Comparison of ENCODE assay signal across 13 cellular contexts in genomic region chr15:80436511-80437307, GRCh38. TPM values are rescaled to one million over a fixed set of nuclear protein-coding genes. Genes with fewer than 3 reads are reported as not detected.
DNase-seq lines count a peak whose midpoint lies in the region; ATAC-seq and TF ChIP-seq lines count a peak whose summit lies in the region.
"Had no signal": no experiment of that assay in that cellular context is flagged by ENCODE, and none has a peak within 500 bp of the region (broad histone marks: within the 10 kb centered on the region; RNA-seq: fewer than 3 reads in every experiment).

No MANE protein-coding gene starts in this region.

- peaks cover 6% of the 10 kb centered on the region; the same call in 1 of the 2 replicates for H3K9me2 ChIP-seq in GM23338 (ENCODE audit: insufficient read depth)

- ATAC-seq in GM23338: no peak
- ATAC-seq in HG02678 (IDR thresholded peaks at IDR 0.05; ENCODE audit: unreplicated experiment): no peak
- ATAC-seq in GM21825 (IDR thresholded peaks at IDR 0.05; ENCODE audit: unreplicated experiment): no peak
- ATAC-seq: effector memory CD8-positive, alpha-beta T cell had no signal

- H3K4me1 ChIP-seq in GM23338 (ENCODE audit: insufficient read depth): no peaks in the 10 kb centered on the region
- H3K4me1 ChIP-seq in tibial nerve: peaks cover 0 to 4% (median 0%) of the 10 kb centered on the region in 4 donors

- peaks cover 16% of the 10 kb centered on the region for H3K4me1 Mint-ChIP-seq in GM23338
- H3K4me1 Mint-ChIP-seq in activated naive CD4-positive, alpha-beta T cell treated with anti-CD3 and anti-CD28 coated beads, Interleukin-2, amount 10 ng/mL, durations not matched to agents 7 days and 5 days: no peaks in the 10 kb centered on the region

- TF ChIP-seq POLR2A in tibial nerve (IDR thresholded peaks at IDR 0.05): no peak

- H3K4me3 ChIP-seq in GM23338: no peak overlapping the region
- H3K4me3 ChIP-seq in kidney epithelial cell (ENCODE audit: low read depth, low read length): no peak overlapping the region
- H3K4me3 ChIP-seq in tibial nerve: no peak overlapping the region

- TF ChIP-seq EP300 in tibial nerve (IDR thresholded peaks at IDR 0.05): no peak

- no peaks in the 10 kb centered on the region for H3K9me3 ChIP-seq in tibial nerve

- no peak for TF ChIP-seq CTCF in GM23338 (conservative IDR thresholded peaks at IDR 0.05; ENCODE audit: low read depth in 2 of 2)
- TF ChIP-seq CTCF in kidney epithelial cell (IDR thresholded peaks at IDR 0.05; ENCODE audit: insufficient read depth, low read length, poor library complexity, severe bottlenecking): no peak
- TF ChIP-seq CTCF in tibial nerve (IDR thresholded peaks at IDR 0.05): no peak

- H2AFZ ChIP-seq in GM23338: no peak overlapping the region

- no peaks in the 10 kb centered on the region for H3K9me3 Mint-ChIP-seq in GM23338
- H3K9me3 Mint-ChIP-seq in activated naive CD4-positive, alpha-beta T cell treated with anti-CD3 and anti-CD28 coated beads, Interleukin-2, amount 10 ng/mL, durations not matched to agents 7 days and 5 days: no peaks in the 10 kb centered on the region
- H3K9me3 Mint-ChIP-seq: effector memory CD8-positive, alpha-beta T cell; type B pancreatic cell had no signal

- no peaks in the 10 kb centered on the region for H3K27me3 ChIP-seq in GM23338 (ENCODE audit: insufficient read depth)
- H3K27me3 ChIP-seq in kidney epithelial cell (ENCODE audit: control insufficient read depth, insufficient read depth, low read length): no peaks in the 10 kb centered on the region
- H3K27me3 ChIP-seq in tibial nerve: no peaks in the 10 kb centered on the region

- no peak overlapping the region for H3K4me2 ChIP-seq in GM23338

- CTCF ChIA-PET in activated naive CD4-positive, alpha-beta T cell treated with anti-CD3 and anti-CD28 coated beads, Interleukin-2, amount 10 ng/mL, durations not matched to agents 7 days and 5 days (lab: Charles Lee): interaction anchor here (1.0 kb wide), 1 partner anchor 533 kb away, joined by 4 read pairs; no protein-coding TSS in a partner anchor

- H3K27ac ChIP-seq in GM23338 (ENCODE audit: low read depth) (no peak overlapping the region), tibial nerve (no peak overlapping the region)

- peaks cover 9% of the 10 kb centered on the region for H3K27me3 Mint-ChIP-seq in GM23338 (ENCODE audit: insufficient read depth, low read depth, poor library complexity)
- peaks cover 7% of the 10 kb centered on the region for H3K27me3 Mint-ChIP-seq in activated naive CD4-positive, alpha-beta T cell treated with anti-CD3 and anti-CD28 coated beads, Interleukin-2, amount 10 ng/mL, durations not matched to agents 7 days and 5 days
- H3K27me3 Mint-ChIP-seq: type B pancreatic cell had no signal

- no peaks in the 10 kb centered on the region; the same call in 2 of the 3 replicates for H3K36me3 Mint-ChIP-seq in GM23338 (ENCODE audit: low read depth)
- no peaks in the 10 kb centered on the region for H3K36me3 Mint-ChIP-seq in activated naive CD4-positive, alpha-beta T cell treated with anti-CD3 and anti-CD28 coated beads, Interleukin-2, amount 10 ng/mL, durations not matched to agents 7 days and 5 days

- no peak overlapping the region for H3K4me3 Mint-ChIP-seq in GM23338
- no peak overlapping the region for H3K4me3 Mint-ChIP-seq in activated naive CD4-positive, alpha-beta T cell treated with anti-CD3 and anti-CD28 coated beads, Interleukin-2, amount 10 ng/mL, durations not matched to agents 7 days and 5 days
- H3K4me3 Mint-ChIP-seq: effector memory CD8-positive, alpha-beta T cell; type B pancreatic cell had no signal

- DNase-seq in AG08396 (ENCODE audit: low spot score) (peak; percentile 41), GM23338 (ENCODE audit: low spot score) (no peak), SW 1271 (lab: John Stamatoyannopoulos, UW) (peak; percentile 56 to 64), kidney epithelial cell (ENCODE audit: low read depth) (peak; percentile 79), tibial nerve (ENCODE audit: low spot score in 2 of 2) (no peak)
- no peak for DNase-seq in activated naive CD4-positive, alpha-beta T cell treated with anti-CD3 and anti-CD28 coated beads, Interleukin-2, amount 10 ng/mL, durations not matched to agents 7 days and 5 days
- DNase-seq: effector memory CD8-positive, alpha-beta T cell; NCI-H345; stimulated activated CD4-positive, alpha-beta T cell treated with anti-CD3 and anti-CD28 coated beads, Interleukin-4, amount 100 ng/mL, for 24 hours; T-helper 2 cell had no signal

- no peaks in the 10 kb centered on the region; the same call in none of the 2 replicates for H4K20me1 ChIP-seq in GM23338 (replicated peaks; ENCODE audit: insufficient read depth)

- H3K79me2 ChIP-seq in GM23338 (replicated peaks; ENCODE audit: insufficient read depth): no peaks in the 10 kb centered on the region

- H3K36me3 ChIP-seq in GM23338 (ENCODE audit: insufficient read depth): no peaks in the 10 kb centered on the region
- no peaks in the 10 kb centered on the region for H3K36me3 ChIP-seq in kidney epithelial cell (ENCODE audit: control insufficient read depth, insufficient read depth, low read length)
- H3K36me3 ChIP-seq in tibial nerve: no peaks in the 10 kb centered on the region

- WGBS in tibial nerve, 2 donors: 88 to 92% methylated on average over 13 of the region's 13 CpGs

- no peaks in the 10 kb centered on the region for H3F3A ChIP-seq in GM23338 (replicated peaks; ENCODE audit: low read depth)

- peak overlapping the region; percentile 48; the same call in 1 of the 2 replicates for H3K27ac Mint-ChIP-seq in GM23338
- H3K27ac Mint-ChIP-seq in activated naive CD4-positive, alpha-beta T cell treated with anti-CD3 and anti-CD28 coated beads, Interleukin-2, amount 10 ng/mL, durations not matched to agents 7 days and 5 days: no peak overlapping the region
- H3K27ac Mint-ChIP-seq: effector memory CD8-positive, alpha-beta T cell; type B pancreatic cell had no signal

TF ChIP-seq in GM23338, 12 proteins besides CTCF, POLR2A, EP300 and RAD21 (continues in another document):
- TF ChIP-seq ETS1 (IDR thresholded peaks at IDR 0.05) (no peak), JUNB (IDR thresholded peaks at IDR 0.05; ENCODE audit: unreplicated experiment) (no peak)
- TF ChIP-seq, protein P1, sequence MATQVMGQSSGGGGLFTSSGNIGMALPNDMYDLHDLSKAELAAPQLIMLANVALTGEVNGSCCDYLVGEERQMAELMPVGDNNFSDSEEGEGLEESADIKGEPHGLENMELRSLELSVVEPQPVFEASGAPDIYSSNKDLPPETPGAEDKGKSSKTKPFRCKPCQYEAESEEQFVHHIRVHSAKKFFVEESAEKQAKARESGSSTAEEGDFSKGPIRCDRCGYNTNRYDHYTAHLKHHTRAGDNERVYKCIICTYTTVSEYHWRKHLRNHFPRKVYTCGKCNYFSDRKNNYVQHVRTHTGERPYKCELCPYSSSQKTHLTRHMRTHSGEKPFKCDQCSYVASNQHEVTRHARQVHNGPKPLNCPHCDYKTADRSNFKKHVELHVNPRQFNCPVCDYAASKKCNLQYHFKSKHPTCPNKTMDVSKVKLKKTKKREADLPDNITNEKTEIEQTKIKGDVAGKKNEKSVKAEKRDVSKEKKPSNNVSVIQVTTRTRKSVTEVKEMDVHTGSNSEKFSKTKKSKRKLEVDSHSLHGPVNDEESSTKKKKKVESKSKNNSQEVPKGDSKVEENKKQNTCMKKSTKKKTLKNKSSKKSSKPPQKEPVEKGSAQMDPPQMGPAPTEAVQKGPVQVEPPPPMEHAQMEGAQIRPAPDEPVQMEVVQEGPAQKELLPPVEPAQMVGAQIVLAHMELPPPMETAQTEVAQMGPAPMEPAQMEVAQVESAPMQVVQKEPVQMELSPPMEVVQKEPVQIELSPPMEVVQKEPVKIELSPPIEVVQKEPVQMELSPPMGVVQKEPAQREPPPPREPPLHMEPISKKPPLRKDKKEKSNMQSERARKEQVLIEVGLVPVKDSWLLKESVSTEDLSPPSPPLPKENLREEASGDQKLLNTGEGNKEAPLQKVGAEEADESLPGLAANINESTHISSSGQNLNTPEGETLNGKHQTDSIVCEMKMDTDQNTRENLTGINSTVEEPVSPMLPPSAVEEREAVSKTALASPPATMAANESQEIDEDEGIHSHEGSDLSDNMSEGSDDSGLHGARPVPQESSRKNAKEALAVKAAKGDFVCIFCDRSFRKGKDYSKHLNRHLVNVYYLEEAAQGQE (IDR thresholded peaks at IDR 0.05; ENCODE audit: unreplicated experiment): no peak

RNA-seq across cellular contexts. Expression of gene ARNT2, which starts 32.5 kb away (rescaled TPM):
- 11.6 and 12.0 TPM in 2 replicates for total RNA-seq in GM23338 (2014; rRNA removed; shearing (Covaris generic))
- 3.9 and 4.6 TPM in 2 replicates for polyA plus RNA-seq in GM23338 (2016; fragmentation: Nextera tagmentation; extraction: Ambion mirVana)
- total RNA-seq in kidney epithelial cell: 21.6 and 22.9 TPM in 2 replicates
- total RNA-seq in tibial nerve: 1 to 10 TPM; 5.1 to 8.8 (median 6.8) TPM

Comparison
In these comparisons a context has a peak if more than half of its experiments do, and no peak if none do; other contexts are left out.
1. DNase-seq: peak in AG08396 (single experiment), SW 1271 (2 of 2) and kidney epithelial cell (single experiment); none in GM23338 (single experiment), tibial nerve (0 of 2) and activated naive CD4-positive, alpha-beta T cell treated with anti-CD3 and anti-CD28 coated beads, Interleukin-2, amount 10 ng/mL, durations not matched to agents 7 days and 5 days (single experiment).